In the genomic region with DNA sequence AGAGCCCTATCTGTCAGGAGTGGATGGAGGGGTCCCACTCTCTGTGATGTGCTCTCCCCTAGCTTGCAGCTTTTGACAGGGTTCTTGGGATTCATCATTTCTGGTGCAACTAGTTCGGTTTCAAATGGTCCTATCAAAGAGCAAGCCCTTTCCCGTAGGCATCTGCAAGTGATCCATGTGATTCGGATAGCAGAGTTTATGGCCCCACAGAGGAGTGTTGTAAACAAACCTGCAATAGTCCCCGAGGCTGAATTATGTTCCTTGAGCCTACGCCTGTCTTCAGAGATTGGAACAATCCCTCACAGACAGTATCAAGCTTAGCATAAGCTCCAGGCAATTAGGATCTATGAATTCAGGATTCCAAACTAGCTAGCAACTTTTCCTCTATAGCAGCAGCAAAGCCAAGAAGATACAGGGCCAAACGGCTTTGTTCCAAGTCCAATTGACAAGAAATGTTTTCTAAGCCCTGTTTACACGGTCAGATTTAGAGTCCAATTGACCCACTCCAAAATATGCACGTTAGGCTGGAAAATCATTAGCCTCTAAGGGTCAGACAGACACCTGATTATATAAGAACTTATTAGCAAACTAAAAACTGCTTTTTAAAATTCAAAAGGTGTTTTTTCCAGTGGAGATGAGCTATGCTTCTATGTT, we compare ENCODE assay signal across 22 cellular contexts.
"Had no signal": no experiment of that assay in that cellular context is flagged by ENCODE, and none has a peak within 500 bp of the region (broad histone marks: within the 10 kb centered on the region; RNA-seq: fewer than 3 reads in every experiment).

No MANE protein-coding gene starts in this region.

- H3K4me3 ChIP-seq: left ventricle myocardium inferior, right atrium auricular region, skin epidermis had no signal

- H3K4me1 Mint-ChIP-seq: activated CD8-positive, alpha-beta memory T cell treated with anti-CD3 and anti-CD28 coated beads, Interleukin-2, amount 10 ng/mL, durations not matched to agents 7 days and 5 days; central memory CD8-positive, alpha-beta T cell; T-cell had no signal

- H3K9me3 ChIP-seq: left ventricle myocardium inferior, right atrium auricular region had no signal

- H3K27me3 ChIP-seq: right atrium auricular region had no signal

- H3K27ac ChIP-seq: left ventricle myocardium inferior, right atrium auricular region, skin epidermis had no signal

- H3K27ac Mint-ChIP-seq: activated CD8-positive, alpha-beta memory T cell treated with anti-CD3 and anti-CD28 coated beads, Interleukin-2, amount 10 ng/mL, durations not matched to agents 7 days and 5 days; activated naive CD4-positive, alpha-beta T cell treated with anti-CD3 and anti-CD28 coated beads, Interleukin-2, amount 50 U/mL, for 72 hours; activated T-cell treated with anti-CD3 and anti-CD28 coated beads, Interleukin-2, amount 50 U/mL, for 24 hours; T-cell; type B pancreatic cell had no signal

- H3K36me3 ChIP-seq: left ventricle myocardium inferior, right atrium auricular region had no signal

- H3K4me3 Mint-ChIP-seq: activated CD8-positive, alpha-beta memory T cell treated with anti-CD3 and anti-CD28 coated beads, Interleukin-2, amount 10 ng/mL, durations not matched to agents 7 days and 5 days; activated T-cell treated with anti-CD3 and anti-CD28 coated beads, Interleukin-2, amount 50 U/mL, for 24 hours; central memory CD8-positive, alpha-beta T cell; nephron; T-cell; type B pancreatic cell had no signal

- H3K9me3 Mint-ChIP-seq: activated naive CD4-positive, alpha-beta T cell treated with anti-CD3 and anti-CD28 coated beads, Interleukin-2, amount 50 U/mL, for 72 hours; activated T-cell treated with anti-CD3 and anti-CD28 coated beads, Interleukin-2, amount 50 U/mL, for 24 hours; central memory CD8-positive, alpha-beta T cell; nephron; T-cell; type B pancreatic cell had no signal

- DNase-seq: activated CD4-positive, alpha-beta T cell treated with anti-CD3 and anti-CD28 coated beads for 1 hour; activated CD4-positive, alpha-beta T cell treated with anti-CD3 and anti-CD28 coated beads, Interleukin-2, amount 50 U/mL, for 4 hours; activated CD8-positive, alpha-beta memory T cell treated with anti-CD3 and anti-CD28 coated beads, Interleukin-2, amount 10 ng/mL, durations not matched to agents 7 days and 5 days; activated gamma-delta T cell; activated T-cell treated with anti-CD3 and anti-CD28 coated beads, Interleukin-2, amount 50 U/mL, for 24 hours; cortex of kidney; effector CD4-positive, alpha-beta T cell; left ventricle myocardium inferior; mesenchymal stem cell; occipital lobe; stimulated activated CD4-positive, alpha-beta T cell treated with anti-CD3 and anti-CD28 coated beads, Interleukin-4, amount 100 ng/mL, for 4 hours; stimulated activated CD8-positive, alpha-beta memory T cell treated with anti-CD3 and anti-CD28 coated beads, Interleukin-4, amount 100 ng/mL, for 48 hours; stimulated activated naive CD4-positive, alpha-beta T cell treated with Interleukin-2 at 50 U/mL for 16 hours; T-cell; T-helper 9 cell had no signal

- FAIRE-seq: islet of Langerhans had no signal

- ATAC-seq: activated CD8-positive, alpha-beta memory T cell treated with anti-CD3 and anti-CD28 coated beads, Interleukin-2, amount 10 ng/mL, durations not matched to agents 7 days and 5 days; activated naive CD4-positive, alpha-beta T cell treated with anti-CD3 and anti-CD28 coated beads, Interleukin-2, amount 50 U/mL, for 72 hours; T-cell had no signal

- H3K36me3 Mint-ChIP-seq: activated CD8-positive, alpha-beta memory T cell treated with anti-CD3 and anti-CD28 coated beads, Interleukin-2, amount 10 ng/mL, durations not matched to agents 7 days and 5 days; activated naive CD4-positive, alpha-beta T cell treated with anti-CD3 and anti-CD28 coated beads, Interleukin-2, amount 50 U/mL, for 72 hours; T-cell; type B pancreatic cell had no signal

- H3K27me3 Mint-ChIP-seq: type B pancreatic cell had no signal
